In the genomic region with DNA sequence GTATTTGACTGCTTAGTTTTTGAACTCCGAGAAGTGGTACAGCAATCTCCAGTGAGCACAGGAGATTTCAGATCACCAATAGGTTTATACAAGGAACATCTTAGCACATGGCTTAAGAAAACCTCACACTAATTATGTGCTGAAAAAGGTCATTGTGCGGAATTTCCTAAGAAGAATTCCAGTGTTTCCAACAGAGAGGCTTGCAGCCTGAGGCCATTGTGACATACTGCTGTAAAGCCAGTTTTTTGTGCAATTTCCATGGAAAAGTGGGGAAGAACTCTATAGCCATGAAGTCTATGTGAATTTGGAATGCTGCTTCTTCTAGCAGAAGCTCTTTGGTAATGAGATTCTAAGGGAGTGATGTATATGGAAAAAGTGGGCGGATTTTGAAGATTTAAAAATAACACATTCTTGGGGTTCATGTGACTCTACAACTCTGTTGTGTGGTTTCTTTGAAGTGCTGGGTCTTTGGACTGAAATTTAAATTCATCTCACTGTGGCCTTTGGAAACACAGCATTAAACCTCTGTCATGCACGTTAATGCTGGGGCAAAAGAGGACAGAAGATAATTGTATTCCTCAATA, we compare ENCODE assay signal across 1 cellular context.
TF ChIP-seq lines count a peak whose summit lies in the region.

No MANE protein-coding gene starts in this region.

TF ChIP-seq in IMR-90, 13 proteins besides CTCF, POLR2A, EP300 and RAD21 (continued from another document):
- TF ChIP-seq, protein P1, sequence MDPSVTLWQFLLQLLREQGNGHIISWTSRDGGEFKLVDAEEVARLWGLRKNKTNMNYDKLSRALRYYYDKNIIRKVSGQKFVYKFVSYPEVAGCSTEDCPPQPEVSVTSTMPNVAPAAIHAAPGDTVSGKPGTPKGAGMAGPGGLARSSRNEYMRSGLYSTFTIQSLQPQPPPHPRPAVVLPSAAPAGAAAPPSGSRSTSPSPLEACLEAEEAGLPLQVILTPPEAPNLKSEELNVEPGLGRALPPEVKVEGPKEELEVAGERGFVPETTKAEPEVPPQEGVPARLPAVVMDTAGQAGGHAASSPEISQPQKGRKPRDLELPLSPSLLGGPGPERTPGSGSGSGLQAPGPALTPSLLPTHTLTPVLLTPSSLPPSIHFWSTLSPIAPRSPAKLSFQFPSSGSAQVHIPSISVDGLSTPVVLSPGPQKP (IDR thresholded peaks at IDR 0.05; ENCODE audit: borderline replicate concordance, low read depth, low read length): no peak
- no peak for TF ChIP-seq CHD1 (IDR thresholded peaks at IDR 0.05; ENCODE audit: low read depth, low read length)
- TF ChIP-seq MAFK (IDR thresholded peaks at IDR 0.05; ENCODE audit: low read depth, low read length): no peak
TF ChIP-seq in IMR-90: peak in this region for 0.
